ENCODE assay signal across 22 cellular contexts in genomic region chr4:187357045-187357643, GRCh38.
DNase-seq lines count a peak whose midpoint lies in the region; ATAC-seq and TF ChIP-seq lines count a peak whose summit lies in the region.
"Had no signal": no experiment of that assay in that cellular context is flagged by ENCODE, and none has a peak within 500 bp of the region (broad histone marks: within the 10 kb centered on the region; RNA-seq: fewer than 3 reads in every experiment).

No MANE protein-coding gene starts in this region.

- H3K27me3 Mint-ChIP-seq in mesothelial cell of epicardium (ENCODE audit: low read depth) = no peaks in the 10 kb centered on the region
- H3K27me3 Mint-ChIP-seq in CD8-positive, alpha-beta T cell (ENCODE audit: low read depth) = no peaks in the 10 kb centered on the region
- H3K27me3 Mint-ChIP-seq: T-cell had no signal

- no peaks in the 10 kb centered on the region for H3K4me1 ChIP-seq in CD8-positive, alpha-beta T cell (ENCODE audit: insufficient read depth, low read length)
- H3K4me1 ChIP-seq: HAP-1, SJCRH30 had no signal

- POLR2A ChIA-PET in CD8-positive, alpha-beta T cell (lab: Charles Lee) = no interaction called here

- peaks cover 5% of the 10 kb centered on the region for H3K9me3 ChIP-seq in CD8-positive, alpha-beta T cell (ENCODE audit: low read length)
- H3K9me3 ChIP-seq: HAP-1, MG63, SJCRH30 had no signal

- H3K36me3 Mint-ChIP-seq in mesothelial cell of epicardium = no peaks in the 10 kb centered on the region
- H3K36me3 Mint-ChIP-seq in CD8-positive, alpha-beta T cell = no peaks in the 10 kb centered on the region
- H3K36me3 Mint-ChIP-seq: T-cell had no signal

- no peaks in the 10 kb centered on the region for H3K27me3 ChIP-seq in CD8-positive, alpha-beta T cell (ENCODE audit: insufficient read depth, low read length)
- H3K27me3 ChIP-seq: MG63, SJCRH30 had no signal

- CTCF ChIA-PET in CD8-positive, alpha-beta T cell (lab: Charles Lee) = no interaction called here

- H3K4me3 ChIP-seq in CD8-positive, alpha-beta T cell (ENCODE audit: low read depth, low read length) = no peak overlapping the region
- H3K4me3 ChIP-seq: GM23338, HAP-1, K562, MG63, SJCRH30 had no signal

- ATAC-seq in CD8-positive, alpha-beta T cell = no peak
- ATAC-seq: GM23338, HepG2, K562, T-cell had no signal

- no peak overlapping the region for H3K27ac Mint-ChIP-seq in mesothelial cell of epicardium
- no peak overlapping the region for H3K27ac Mint-ChIP-seq in CD8-positive, alpha-beta T cell
- H3K27ac Mint-ChIP-seq: GM23338, T-cell had no signal

- H3K36me3 ChIP-seq in CD8-positive, alpha-beta T cell (ENCODE audit: insufficient read depth, low read length) = no peaks in the 10 kb centered on the region
- H3K36me3 ChIP-seq: HAP-1, MG63, SJCRH30 had no signal

- no peak overlapping the region for H3K4me3 Mint-ChIP-seq in mesothelial cell of epicardium
- no peak overlapping the region for H3K4me3 Mint-ChIP-seq in CD8-positive, alpha-beta T cell
- H3K4me3 Mint-ChIP-seq: GM23338, T-cell had no signal

- H3K27ac ChIP-seq in CD8-positive, alpha-beta T cell (ENCODE audit: low read depth, low read length) = no peak overlapping the region
- H3K27ac ChIP-seq: C4-2B, HL-60, SJCRH30 had no signal

- H3K9me3 Mint-ChIP-seq in mesothelial cell of epicardium = no peaks in the 10 kb centered on the region
- peaks cover 9% of the 10 kb centered on the region for H3K9me3 Mint-ChIP-seq in CD8-positive, alpha-beta T cell
- H3K9me3 Mint-ChIP-seq: GM23338 had no signal

- intact Hi-C loops in CD8-positive, alpha-beta T cell (cut with DNase I, micrococcal nuclease) = no loop called here

- no peak for TF ChIP-seq CTCF in mesothelial cell of epicardium (IDR thresholded peaks at IDR 0.05; ENCODE audit: unreplicated experiment)
- TF ChIP-seq CTCF in CD8-positive, alpha-beta T cell (IDR thresholded peaks at IDR 0.05) = no peak

- DNase-seq in DMS53 (lab: John Stamatoyannopoulos, UW) = peak; percentile 68
- DNase-seq in NCI-H128 (lab: John Stamatoyannopoulos, UW; ENCODE audit: unreplicated experiment) = peak; percentile 38
- DNase-seq in NCI-H345 treated with DMSO at 0.1 percent for 48 hours (lab: John Stamatoyannopoulos, UW; ENCODE audit: unreplicated experiment) = peak; percentile 36
- DNase-seq in left kidney (ENCODE audit: low read depth, low spot score) = peak; percentile 34
- DNase-seq in stimulated activated CD4-positive, alpha-beta T cell treated with anti-CD3 and anti-CD28 coated beads, Interleukin-4, amount 100 ng/mL, for 24 hours = no peak
- DNase-seq in effector CD4-positive, alpha-beta T cell = no peak
- DNase-seq in mesothelial cell of epicardium (ENCODE audit: low spot score in 2 of 2, unreplicated experiment in 2 of 2) = no peak
- no peak for DNase-seq in CD8-positive, alpha-beta T cell
- DNase-seq: MG63; NCI-H187; NCI-H2171 treated with DMSO at 0.1 percent for 48 hours; NCI-H446 treated with DMSO at 0.1 percent for 48 hours; NCI-H748 treated with DMSO at 0.1 percent for 48 hours; NK-92 treated with Interleukin-12 subunit alpha and Interleukin-12 subunit beta, amount 100 ng/mL, for 24 hours; SJCRH30; T-cell had no signal

- H3K4me1 Mint-ChIP-seq in mesothelial cell of epicardium = peaks cover 25% of the 10 kb centered on the region
- no peaks in the 10 kb centered on the region for H3K4me1 Mint-ChIP-seq in CD8-positive, alpha-beta T cell (ENCODE audit: low read depth)
- H3K4me1 Mint-ChIP-seq: T-cell had no signal

Comparison
In these comparisons a context has a peak if more than half of its experiments do, and no peak if none do; other contexts are left out.
1. DNase-seq: peak in DMS53 (single experiment), NCI-H128 (single experiment), NCI-H345 treated with DMSO at 0.1 percent for 48 hours (single experiment) and left kidney (single experiment); none in stimulated activated CD4-positive, alpha-beta T cell treated with anti-CD3 and anti-CD28 coated beads, Interleukin-4, amount 100 ng/mL, for 24 hours (single experiment), effector CD4-positive, alpha-beta T cell (single experiment), mesothelial cell of epicardium (0 of 2) and CD8-positive, alpha-beta T cell (0 of 7).